Comparison of ENCODE assay signal across 24 cellular contexts in genomic region chr2:207265849-207266248, GRCh38.
A peak's percentile ranks its signal among the peaks of the same experiment; 100 is the strongest.
DNase-seq lines count a peak whose midpoint lies in the region; ATAC-seq and TF ChIP-seq lines count a peak whose summit lies in the region.
"Had no signal": no experiment of that assay in that cellular context is flagged by ENCODE, and none has a peak within 500 bp of the region (broad histone marks: within the 10 kb centered on the region; RNA-seq: fewer than 3 reads in every experiment).

No MANE protein-coding gene starts in this region.

- H3K27me3 Mint-ChIP-seq in activated CD4-positive, alpha-beta T cell treated with anti-CD3 and anti-CD28 coated beads for 36 hours: no peaks in the 10 kb centered on the region
- H3K27me3 Mint-ChIP-seq in stimulated activated naive B cell treated with anti-CD40 and anti-IgM and Interleukin-4, amounts not matched to agents 10 μg/mL and 1 μg/mL and 100 μg/mL, for 72 hours: no peaks in the 10 kb centered on the region
- H3K27me3 Mint-ChIP-seq: activated naive CD8-positive, alpha-beta T cell had no signal

- peak; percentile 88 for ATAC-seq in activated CD4-positive, alpha-beta T cell treated with anti-CD3 and anti-CD28 coated beads for 36 hours
- peak; percentile 19 to 65 for ATAC-seq in stimulated activated naive B cell treated with anti-CD40 and anti-IgM and Interleukin-4, amounts not matched to agents 10 μg/mL and 1 μg/mL and 100 μg/mL, for 72 hours (replicated peaks)
- ATAC-seq in GM18502 (IDR thresholded peaks at IDR 0.05; ENCODE audit: poor library complexity, unreplicated experiment): no peak
- ATAC-seq in stimulated activated naive CD8-positive, alpha-beta T cell treated with anti-CD3 and anti-CD28 coated beads, Interleukin-15, Interleukin-2, amounts not matched to agents 100 U/mL and 50 U/mL, for 24 hours: no peak
- ATAC-seq: A549; body of pancreas; effector memory CD8-positive, alpha-beta T cell had no signal

- H3K36me3 Mint-ChIP-seq in activated CD4-positive, alpha-beta T cell treated with anti-CD3 and anti-CD28 coated beads for 36 hours (ENCODE audit: low read depth): no peaks in the 10 kb centered on the region
- H3K36me3 Mint-ChIP-seq in stimulated activated naive B cell treated with anti-CD40 and anti-IgM and Interleukin-4, amounts not matched to agents 10 μg/mL and 1 μg/mL and 100 μg/mL, for 72 hours: peaks cover 0 to 4% of the 10 kb centered on the region in 2 donors
- H3K36me3 Mint-ChIP-seq: activated naive CD8-positive, alpha-beta T cell had no signal

- no peaks in the 10 kb centered on the region for H3K9me3 Mint-ChIP-seq in activated CD4-positive, alpha-beta T cell treated with anti-CD3 and anti-CD28 coated beads for 36 hours (ENCODE audit: low read depth)
- peaks cover 3 to 4% of the 10 kb centered on the region in 2 donors for H3K9me3 Mint-ChIP-seq in stimulated activated naive B cell treated with anti-CD40 and anti-IgM and Interleukin-4, amounts not matched to agents 10 μg/mL and 1 μg/mL and 100 μg/mL, for 72 hours

- TF ChIP-seq CTCF in choroid plexus epithelial cell (conservative IDR thresholded peaks at IDR 0.05; ENCODE audit: low read depth, low read length): no peak

- intact Hi-C loops in activated CD4-positive, alpha-beta T cell treated with anti-CD3 and anti-CD28 coated beads for 36 hours (cut with DNase I, micrococcal nuclease): no loop called here

- POLR2A ChIA-PET in activated CD4-positive, alpha-beta T cell treated with anti-CD3 and anti-CD28 coated beads for 36 hours (lab: Charles Lee): no interaction called here

- CTCF ChIA-PET in activated CD4-positive, alpha-beta T cell treated with anti-CD3 and anti-CD28 coated beads for 36 hours (lab: Charles Lee): interaction anchor here (0.5 to 1.7 kb wide), 3 partner anchors 17 to 214 kb away, joined by 3 to 4 read pairs (median 4); no protein-coding TSS in a partner anchor

- no peak for DNase-seq in activated CD4-positive, alpha-beta T cell treated with anti-CD3 and anti-CD28 coated beads for 36 hours
- DNase-seq in activated CD4-positive, alpha-beta T cell treated with anti-CD3 and anti-CD28 coated beads, Interleukin-2, amount 50 U/mL, for 1 hour: no peak
- peak; percentile 36 for DNase-seq in NOMO-1 treated with DMSO at 0.1 percent for 48 hours (lab: John Stamatoyannopoulos, UW; ENCODE audit: unreplicated experiment)
- peak; percentile 54 for DNase-seq in choroid plexus epithelial cell (ENCODE audit: low read depth)
- no peak for DNase-seq in stimulated activated naive B cell treated with anti-CD40 and anti-IgM and Interleukin-4, amounts not matched to agents 10 μg/mL and 1 μg/mL and 100 μg/mL, for 72 hours
- no peak for DNase-seq in NCI-H146 (lab: John Stamatoyannopoulos, UW)
- no peak for DNase-seq in stimulated activated naive CD8-positive, alpha-beta T cell treated with anti-CD3 and anti-CD28 coated beads, Interleukin-15, Interleukin-2, amounts not matched to agents 100 U/mL and 50 U/mL, for 24 hours
- DNase-seq: activated CD4-positive, alpha-beta T cell treated with anti-CD3 and anti-CD28 coated beads for 1 hour; body of pancreas; Calu3; effector memory CD8-positive, alpha-beta T cell; esophagus squamous epithelium; H7; kidney glomerular epithelial cell; mammary epithelial cell; MG63; NCI-H1436; NCI-H524; spleen; trophoblast cell had no signal

- no peak overlapping the region for H3K4me3 Mint-ChIP-seq in activated CD4-positive, alpha-beta T cell treated with anti-CD3 and anti-CD28 coated beads for 36 hours
- no peak overlapping the region for H3K4me3 Mint-ChIP-seq in stimulated activated naive B cell treated with anti-CD40 and anti-IgM and Interleukin-4, amounts not matched to agents 10 μg/mL and 1 μg/mL and 100 μg/mL, for 72 hours
- H3K4me3 Mint-ChIP-seq: activated naive CD8-positive, alpha-beta T cell; effector memory CD8-positive, alpha-beta T cell had no signal

- peaks cover 7% of the 10 kb centered on the region for H3K4me1 Mint-ChIP-seq in activated CD4-positive, alpha-beta T cell treated with anti-CD3 and anti-CD28 coated beads for 36 hours
- peaks cover 10 to 19% of the 10 kb centered on the region in 2 donors for H3K4me1 Mint-ChIP-seq in stimulated activated naive B cell treated with anti-CD40 and anti-IgM and Interleukin-4, amounts not matched to agents 10 μg/mL and 1 μg/mL and 100 μg/mL, for 72 hours

- H3K4me3 ChIP-seq in choroid plexus epithelial cell (ENCODE audit: low read depth, low read length): no peak overlapping the region
- H3K4me3 ChIP-seq: A549, BLaER1, body of pancreas, esophagus squamous epithelium, MG63, spleen had no signal

- H3K27ac Mint-ChIP-seq in activated CD4-positive, alpha-beta T cell treated with anti-CD3 and anti-CD28 coated beads for 36 hours: no peak overlapping the region
- no peak overlapping the region for H3K27ac Mint-ChIP-seq in stimulated activated naive B cell treated with anti-CD40 and anti-IgM and Interleukin-4, amounts not matched to agents 10 μg/mL and 1 μg/mL and 100 μg/mL, for 72 hours
- H3K27ac Mint-ChIP-seq: activated naive CD8-positive, alpha-beta T cell; effector memory CD8-positive, alpha-beta T cell had no signal

Comparison
In these comparisons a context has a peak if more than half of its experiments do, and no peak if none do; other contexts are left out.
1. ATAC-seq: peak in activated CD4-positive, alpha-beta T cell treated with anti-CD3 and anti-CD28 coated beads for 36 hours (single experiment) and stimulated activated naive B cell treated with anti-CD40 and anti-IgM and Interleukin-4, amounts not matched to agents 10 μg/mL and 1 μg/mL and 100 μg/mL, for 72 hours (2 of 2); none in GM18502 (single experiment) and stimulated activated naive CD8-positive, alpha-beta T cell treated with anti-CD3 and anti-CD28 coated beads, Interleukin-15, Interleukin-2, amounts not matched to agents 100 U/mL and 50 U/mL, for 24 hours (single experiment).
2. DNase-seq: peak in NOMO-1 treated with DMSO at 0.1 percent for 48 hours (single experiment) and choroid plexus epithelial cell (single experiment); none in activated CD4-positive, alpha-beta T cell treated with anti-CD3 and anti-CD28 coated beads for 36 hours (single experiment), activated CD4-positive, alpha-beta T cell treated with anti-CD3 and anti-CD28 coated beads, Interleukin-2, amount 50 U/mL, for 1 hour (single experiment), stimulated activated naive B cell treated with anti-CD40 and anti-IgM and Interleukin-4, amounts not matched to agents 10 μg/mL and 1 μg/mL and 100 μg/mL, for 72 hours (single experiment), NCI-H146 (single experiment) and stimulated activated naive CD8-positive, alpha-beta T cell treated with anti-CD3 and anti-CD28 coated beads, Interleukin-15, Interleukin-2, amounts not matched to agents 100 U/mL and 50 U/mL, for 24 hours (single experiment).